ENCODE assay signal across 11 cellular contexts in genomic region chr6:53461041-53461656, GRCh38.
DNase-seq lines count a peak whose midpoint lies in the region; ATAC-seq and TF ChIP-seq lines count a peak whose summit lies in the region.
"Had no signal": no experiment of that assay in that cellular context is flagged by ENCODE, and none has a peak within 500 bp of the region (broad histone marks: within the 10 kb centered on the region; RNA-seq: fewer than 3 reads in every experiment).

No MANE protein-coding gene starts in this region.

- intact Hi-C loops in CD14-positive monocyte (cut with micrococcal nuclease), result no loop called here
- intact Hi-C loops in Calu3 (cut with micrococcal nuclease; ENCODE audit: unreplicated experiment), result no loop called here
- intact Hi-C loops in activated CD4-positive, alpha-beta T cell treated with anti-CD3 and anti-CD28 coated beads for 36 hours (cut with DNase I, micrococcal nuclease), result no loop called here

- ATAC-seq in GM19455 (IDR thresholded peaks at IDR 0.05; ENCODE audit: unreplicated experiment) (peak; percentile 44), HG03135 (IDR thresholded peaks at IDR 0.05; ENCODE audit: unreplicated experiment) (peak; percentile 73)
- no peak for ATAC-seq in activated CD4-positive, alpha-beta T cell treated with anti-CD3 and anti-CD28 coated beads for 36 hours
- ATAC-seq: foreskin keratinocyte had no signal

- H3K9me3 Mint-ChIP-seq in CD14-positive monocyte (peaks cover 0 to 3% (median 0%) of the 10 kb centered on the region in 7 donors), Calu3 (ENCODE audit: low read depth, unreplicated experiment) (no peaks in the 10 kb centered on the region), endothelial cell (ENCODE audit: unreplicated experiment) (no peaks in the 10 kb centered on the region)
- no peaks in the 10 kb centered on the region for H3K9me3 Mint-ChIP-seq in activated CD4-positive, alpha-beta T cell treated with anti-CD3 and anti-CD28 coated beads for 36 hours (ENCODE audit: low read depth)

- POLR2A ChIA-PET in activated CD4-positive, alpha-beta T cell treated with anti-CD3 and anti-CD28 coated beads for 36 hours (lab: Charles Lee), result no interaction called here

- H3K4me1 Mint-ChIP-seq in CD14-positive monocyte (peaks cover 84% of the 10 kb centered on the region), Calu3 (ENCODE audit: low read depth, unreplicated experiment) (peaks cover 9% of the 10 kb centered on the region), endothelial cell (ENCODE audit: unreplicated experiment) (peaks cover 2% of the 10 kb centered on the region)
- H3K4me1 Mint-ChIP-seq in activated CD4-positive, alpha-beta T cell treated with anti-CD3 and anti-CD28 coated beads for 36 hours, result peaks cover 2% of the 10 kb centered on the region

- H3K4me3 Mint-ChIP-seq in CD14-positive monocyte, result peak overlapping the region; percentile 53 to 82
- no peak overlapping the region for H3K4me3 Mint-ChIP-seq in Calu3 (ENCODE audit: low read depth, unreplicated experiment)
- H3K4me3 Mint-ChIP-seq in activated CD4-positive, alpha-beta T cell treated with anti-CD3 and anti-CD28 coated beads for 36 hours, result no peak overlapping the region
- H3K4me3 Mint-ChIP-seq in endothelial cell (ENCODE audit: unreplicated experiment), result no peak overlapping the region

- DNase-seq in CD14-positive monocyte (ENCODE audit: low spot score) (no peak), NOMO-1 treated with dmso at 0.1 percent for 144 hours (lab: John Stamatoyannopoulos, UW; ENCODE audit: unreplicated experiment) (peak; percentile 48), Calu3 (no peak), activated gamma-delta T cell treated with Interleukin-2 at 50 U/mL for 16 hours (no peak), endothelial cell (ENCODE audit: low spot score) (no peak)
- DNase-seq in activated CD4-positive, alpha-beta T cell treated with anti-CD3 and anti-CD28 coated beads for 36 hours, result no peak
- DNase-seq: aorta, foreskin keratinocyte, NCI-H1436 treated with DMSO at 0.1 percent for 48 hours had no signal

- H3K27ac Mint-ChIP-seq in CD14-positive monocyte, result peak overlapping the region; percentile 96 to 100 (median 99)
- H3K27ac Mint-ChIP-seq in Calu3 (ENCODE audit: unreplicated experiment), result no peak overlapping the region
- no peak overlapping the region for H3K27ac Mint-ChIP-seq in activated CD4-positive, alpha-beta T cell treated with anti-CD3 and anti-CD28 coated beads for 36 hours
- no peak overlapping the region for H3K27ac Mint-ChIP-seq in endothelial cell (ENCODE audit: unreplicated experiment)

- H3K36me3 Mint-ChIP-seq in CD14-positive monocyte, result peaks cover 0 to 4% of the 10 kb centered on the region in 2 donors
- no peaks in the 10 kb centered on the region for H3K36me3 Mint-ChIP-seq in Calu3 (ENCODE audit: insufficient read depth, unreplicated experiment)
- H3K36me3 Mint-ChIP-seq in activated CD4-positive, alpha-beta T cell treated with anti-CD3 and anti-CD28 coated beads for 36 hours (ENCODE audit: low read depth), result no peaks in the 10 kb centered on the region
- no peaks in the 10 kb centered on the region for H3K36me3 Mint-ChIP-seq in endothelial cell (ENCODE audit: low read depth, unreplicated experiment)

- H3K27me3 Mint-ChIP-seq in CD14-positive monocyte (ENCODE audit: low read depth in 3 of 3) (peaks cover 0 to 2% (median 0%) of the 10 kb centered on the region in 3 donors), Calu3 (ENCODE audit: unreplicated experiment) (peaks cover 13% of the 10 kb centered on the region), endothelial cell (ENCODE audit: unreplicated experiment) (peaks cover 3% of the 10 kb centered on the region)
- H3K27me3 Mint-ChIP-seq in activated CD4-positive, alpha-beta T cell treated with anti-CD3 and anti-CD28 coated beads for 36 hours, result peaks cover 3% of the 10 kb centered on the region

- BruUV-seq in Calu3 (replicated peaks; lab: Mats Ljungman, UMichigan), result no TSS peak

- TF ChIP-seq CTCF in CD14-positive monocyte (IDR thresholded peaks at IDR 0.05) (no peak), Calu3 (IDR thresholded peaks at IDR 0.05; ENCODE audit: unreplicated experiment) (no peak), endothelial cell (IDR thresholded peaks at IDR 0.05; ENCODE audit: unreplicated experiment) (no peak)

- CTCF ChIA-PET in Calu3 (lab: Charles Lee), result no interaction called here
- CTCF ChIA-PET in activated CD4-positive, alpha-beta T cell treated with anti-CD3 and anti-CD28 coated beads for 36 hours (lab: Charles Lee), result no interaction called here

Comparison
In these comparisons a context has a peak if more than half of its experiments do, and no peak if none do; other contexts are left out.
1. H3K27ac Mint-ChIP-seq: peak in CD14-positive monocyte (7 of 7); none in Calu3 (single experiment), activated CD4-positive, alpha-beta T cell treated with anti-CD3 and anti-CD28 coated beads for 36 hours (single experiment) and endothelial cell (single experiment).
2. H3K4me3 Mint-ChIP-seq: peak in CD14-positive monocyte (2 of 2); none in Calu3 (single experiment), activated CD4-positive, alpha-beta T cell treated with anti-CD3 and anti-CD28 coated beads for 36 hours (single experiment) and endothelial cell (single experiment).